In the genomic region with DNA sequence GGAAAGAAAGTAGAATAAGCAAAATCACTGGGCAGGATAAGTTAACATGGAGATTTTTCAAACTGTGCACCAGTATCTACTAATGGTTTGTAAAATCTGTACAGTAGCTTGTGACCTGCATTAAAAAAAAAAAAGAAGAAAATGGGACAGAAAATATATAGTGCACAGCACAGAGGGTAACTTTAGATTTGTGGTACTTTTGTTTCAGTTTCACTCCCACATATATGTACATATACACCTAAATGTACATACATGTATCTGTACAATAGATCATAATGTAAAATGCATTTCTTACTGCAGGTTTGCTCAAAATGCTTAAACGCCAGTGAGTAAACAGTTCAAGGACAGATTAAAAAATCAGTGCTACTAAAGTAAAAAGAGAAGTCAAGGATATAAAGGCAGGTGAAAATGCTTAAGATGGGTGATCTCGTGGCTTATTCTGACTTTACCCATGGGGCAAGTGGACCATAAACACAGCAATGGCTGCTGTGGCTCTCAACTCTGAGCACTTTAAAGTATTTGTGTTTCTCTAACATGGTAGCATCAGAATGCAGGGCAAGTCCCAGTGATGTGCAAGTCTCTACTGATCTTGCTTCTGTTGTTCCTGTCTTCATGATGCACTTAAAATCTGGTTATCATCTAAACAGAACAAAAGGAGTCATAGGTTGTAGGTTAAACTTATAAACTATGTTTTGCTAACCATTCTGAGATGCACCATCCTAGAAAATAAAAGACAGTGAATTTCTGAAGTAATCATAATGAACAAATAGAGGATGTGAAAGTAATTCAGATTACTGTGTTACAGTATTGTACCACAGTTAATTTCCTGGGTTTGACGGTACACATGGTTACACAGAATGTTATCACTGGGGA, we compare ENCODE assay signal across 10 cellular contexts.
DNase-seq lines count a peak whose midpoint lies in the region; ATAC-seq and TF ChIP-seq lines count a peak whose summit lies in the region.
"Had no signal": no experiment of that assay in that cellular context is flagged by ENCODE, and none has a peak within 500 bp of the region (broad histone marks: within the 10 kb centered on the region; RNA-seq: fewer than 3 reads in every experiment).

No MANE protein-coding gene starts in this region.

- no peak for TF ChIP-seq CTCF in mucosa of descending colon (IDR thresholded peaks at IDR 0.05)

- intact Hi-C loops in mucosa of descending colon (cut with DNase I, micrococcal nuclease) = no loop called here

- DNase-seq in mucosa of descending colon (no peak), cerebellar nuclear complex (lab: John Stamatoyannopoulos, UW) (no peak), EL (no peak), NCI-H82 treated with DMSO at 0.1 percent for 48 hours (lab: John Stamatoyannopoulos, UW; ENCODE audit: unreplicated experiment) (no peak), SHP77 treated with DMSO at 0.1 percent for 48 hours (lab: John Stamatoyannopoulos, UW) (no peak)
- DNase-seq: NCI-H2081 had no signal

- H3K36me3 ChIP-seq in mucosa of descending colon (ENCODE audit: low read depth) = no peaks in the 10 kb centered on the region

- no peaks in the 10 kb centered on the region for H3K4me1 ChIP-seq in mucosa of descending colon (ENCODE audit: low read depth)

- ATAC-seq in GM19025 (IDR thresholded peaks at IDR 0.05; ENCODE audit: low read depth, unreplicated experiment) (peak; percentile 95), HG02610 (IDR thresholded peaks at IDR 0.05; ENCODE audit: unreplicated experiment) (peak; percentile 95), HG03442 (IDR thresholded peaks at IDR 0.05; ENCODE audit: unreplicated experiment) (peak; percentile 94), mucosa of descending colon (peak; percentile 42)

- no peak overlapping the region for H3K4me3 ChIP-seq in mucosa of descending colon
- H3K4me3 ChIP-seq: SK-N-MC had no signal

- no peaks in the 10 kb centered on the region for H3K9me3 ChIP-seq in mucosa of descending colon

Comparison
In these comparisons a context has a peak if more than half of its experiments do, and no peak if none do; other contexts are left out.
1. ATAC-seq: peak in every context shown above with its lines; median percentile 95 in GM19025; 95 in HG02610; 94 in HG03442; 42 in mucosa of descending colon.